ENCODE assay signal across 26 cellular contexts in genomic region chr9:112322701-112323377, GRCh38. TPM values are rescaled to one million over a fixed set of nuclear protein-coding genes. Genes with fewer than 3 reads are reported as not detected.
DNase-seq lines count a peak whose midpoint lies in the region; ATAC-seq, FAIRE-seq and TF ChIP-seq lines count a peak whose summit lies in the region.
"Had no signal": no experiment of that assay in that cellular context is flagged by ENCODE, and none has a peak within 500 bp of the region (broad histone marks: within the 10 kb centered on the region; RNA-seq: fewer than 3 reads in every experiment).

No MANE protein-coding gene starts in this region.

- CTCF ChIA-PET in CD4-positive, alpha-beta T cell (lab: Charles Lee), result no interaction called here
- CTCF ChIA-PET in K562 (lab: Yijun Ruan, JAX; ENCODE audit: low intra/inter-chr PET ratio), result no interaction called here
- CTCF ChIA-PET in naive thymus-derived CD4-positive, alpha-beta T cell (lab: Charles Lee), result no interaction called here

- in situ Hi-C loops in K562 (cut with MboI), result no loop called here

- no peak for ATAC-seq in CD4-positive, alpha-beta T cell (ENCODE audit: poor library complexity)
- ATAC-seq in K562, result 0 out of 3 replicates have a peak, but pooled peaks have one; percentile 4
- no peak for ATAC-seq in naive thymus-derived CD4-positive, alpha-beta T cell
- ATAC-seq: effector memory CD8-positive, alpha-beta T cell; esophagus mucosa; heart left ventricle had no signal

- no peak overlapping the region for H3K4me2 ChIP-seq in K562 (ENCODE audit: insufficient read depth, low read length)

- intact Hi-C loops in CD4-positive, alpha-beta T cell (cut with DNase I, micrococcal nuclease), result loop anchor here in 1 of 2 experiments (5.0 kb wide), 2 partner anchors 36 to 91 kb away; no protein-coding TSS in a partner anchor
- intact Hi-C loops in K562 (cut with micrococcal nuclease), result no loop called here
- intact Hi-C loops in naive thymus-derived CD4-positive, alpha-beta T cell (cut with micrococcal nuclease), result no loop called here
- intact Hi-C loops in ovary (cut with DNase I), result no loop called here
- intact Hi-C loops in vagina (cut with DNase I), result no loop called here

- no peaks in the 10 kb centered on the region for H3K27me3 Mint-ChIP-seq in CD4-positive, alpha-beta T cell
- no peaks in the 10 kb centered on the region for H3K27me3 Mint-ChIP-seq in naive thymus-derived CD4-positive, alpha-beta T cell
- H3K27me3 Mint-ChIP-seq: activated CD4-positive, alpha-beta T cell treated with anti-CD3 and anti-CD28 coated beads, Interleukin-2, amount 10 ng/mL, durations not matched to agents 7 days and 5 days; activated T-cell treated with anti-CD3 and anti-CD28 coated beads, Interleukin-2, amount 50 U/mL, for 24 hours; effector memory CD8-positive, alpha-beta T cell had no signal

- no peak for TF ChIP-seq RAD21 in K562 (CRISPR knock-in tag; conservative IDR thresholded peaks at IDR 0.05 in 1 of 2, IDR thresholded peaks at IDR 0.05 in 1 of 2)

- H3K4me1 ChIP-seq in K562 (replicated peaks in 1 of 2; ENCODE audit: control insufficient read depth in 2 of 2, insufficient read depth in 2 of 2, low read length in 2 of 2) (peaks cover 8 to 11% of the 10 kb centered on the region in 2 experiments; a peak in 3 of 5 replicates), ovary (ENCODE audit: insufficient read depth) (no peaks in the 10 kb centered on the region), vagina (peaks cover 38% of the 10 kb centered on the region)
- H3K4me1 ChIP-seq in naive thymus-derived CD4-positive, alpha-beta T cell (ENCODE audit: control insufficient read depth in 2 of 2, insufficient read depth in 2 of 2, low read length in 2 of 2), result peaks cover 5 to 14% of the 10 kb centered on the region in 2 donors

- FAIRE-seq in H54 (lab: Jason Lieb, UNC) (peak; percentile 33), K562 (lab: Jason Lieb, UNC) (peak; percentile 15)
- FAIRE-seq: bronchial epithelial cell had no signal

- H3K27me3 ChIP-seq in CD4-positive, alpha-beta T cell (ENCODE audit: control insufficient read depth, insufficient read depth, low read length), result no peaks in the 10 kb centered on the region
- H3K27me3 ChIP-seq in K562 (ENCODE audit: control insufficient read depth in 2 of 2, insufficient read depth in 2 of 2, low read length in 2 of 2) (no peaks in the 10 kb centered on the region), ovary (no peaks in the 10 kb centered on the region), vagina (no peaks in the 10 kb centered on the region)
- H3K27me3 ChIP-seq in naive thymus-derived CD4-positive, alpha-beta T cell (ENCODE audit: control insufficient read depth in 2 of 2, insufficient read depth in 2 of 2, low read length in 2 of 2), result no peaks in the 10 kb centered on the region
- H3K27me3 ChIP-seq: heart left ventricle, upper lobe of left lung had no signal

- H2AFZ ChIP-seq in K562 (ENCODE audit: low read depth, low read length), result no peak overlapping the region

- peaks cover 13% of the 10 kb centered on the region for H3K9me3 ChIP-seq in CD4-positive, alpha-beta T cell (ENCODE audit: control insufficient read depth, low read length)
- H3K9me3 ChIP-seq in K562 (replicated peaks; ENCODE audit: control insufficient read depth, insufficient read depth, low read depth, low read length) (no peaks in the 10 kb centered on the region), ovary (no peaks in the 10 kb centered on the region), vagina (no peaks in the 10 kb centered on the region)
- peaks cover 0 to 6% (median 3%) of the 10 kb centered on the region in 3 experiments for H3K9me3 ChIP-seq in naive thymus-derived CD4-positive, alpha-beta T cell (ENCODE audit: control insufficient read depth in 2 of 3, low read length in 3 of 3)
- H3K9me3 ChIP-seq: upper lobe of left lung had no signal

- no peak for TF ChIP-seq CTCF in CD4-positive, alpha-beta T cell (IDR thresholded peaks at IDR 0.05)
- TF ChIP-seq CTCF in K562 (IDR thresholded peaks at IDR 0.05 in 2 of 3, conservative IDR thresholded peaks at IDR 0.05 in 1 of 3; ENCODE audit: insufficient read depth in 2 of 3, low read depth in 1 of 3, low read length in 3 of 3) (no peak), ovary (IDR thresholded peaks at IDR 0.05) (no peak), vagina (IDR thresholded peaks at IDR 0.05) (no peak)

- H3K27ac ChIP-seq in CD4-positive, alpha-beta T cell (ENCODE audit: low read depth, low read length), result no peak overlapping the region
- no peak overlapping the region for H3K27ac ChIP-seq in K562 (ENCODE audit: extremely low read depth, low read depth, low read length)
- no peak overlapping the region for H3K27ac ChIP-seq in naive thymus-derived CD4-positive, alpha-beta T cell (ENCODE audit: low read depth, low read length)
- H3K27ac ChIP-seq in ovary, result no peak overlapping the region
- H3K27ac ChIP-seq in vagina, result no peak overlapping the region
- H3K27ac ChIP-seq: coronary artery, heart left ventricle, upper lobe of left lung had no signal

- H3K4me3 Mint-ChIP-seq in CD4-positive, alpha-beta T cell, result no peak overlapping the region
- H3K4me3 Mint-ChIP-seq in naive thymus-derived CD4-positive, alpha-beta T cell, result peak overlapping the region in 7 of 10 donors; percentile 3 to 55 (median 30)
- H3K4me3 Mint-ChIP-seq: activated CD4-positive, alpha-beta T cell treated with anti-CD3 and anti-CD28 coated beads, Interleukin-2, amount 10 ng/mL, durations not matched to agents 7 days and 5 days; activated T-cell treated with anti-CD3 and anti-CD28 coated beads, Interleukin-2, amount 50 U/mL, for 24 hours; T-helper 2 cell treated with Interferon-gamma antibody and Interleukin-4, amounts not matched to agents 5 μg/mL and 100 μg/mL, for 36 hours had no signal

- H3K36me3 Mint-ChIP-seq in CD4-positive, alpha-beta T cell (ENCODE audit: low read depth), result peaks cover 65% of the 10 kb centered on the region
- H3K36me3 Mint-ChIP-seq in naive thymus-derived CD4-positive, alpha-beta T cell, result peaks cover 13 to 56% (median 39%) of the 10 kb centered on the region in 5 donors

- H3K36me3 ChIP-seq in K562 (ENCODE audit: control insufficient read depth, insufficient read depth, low read length), result peaks cover 23% of the 10 kb centered on the region; the same call in 2 of the 3 replicates
- H3K36me3 ChIP-seq in naive thymus-derived CD4-positive, alpha-beta T cell (ENCODE audit: control insufficient read depth in 2 of 3, insufficient read depth in 3 of 3, low read length in 3 of 3), result no peaks in the 10 kb centered on the region
- H3K36me3 ChIP-seq in ovary, result no peaks in the 10 kb centered on the region
- H3K36me3 ChIP-seq in vagina, result no peaks in the 10 kb centered on the region
- H3K36me3 ChIP-seq: upper lobe of left lung had no signal

- peak overlapping the region; percentile 3 for H3K27ac Mint-ChIP-seq in CD4-positive, alpha-beta T cell
- peak overlapping the region in 5 of 9 donors; percentile 14 to 77 (median 65) for H3K27ac Mint-ChIP-seq in naive thymus-derived CD4-positive, alpha-beta T cell
- H3K27ac Mint-ChIP-seq: activated CD4-positive, alpha-beta T cell treated with anti-CD3 and anti-CD28 coated beads, Interleukin-2, amount 10 ng/mL, durations not matched to agents 7 days and 5 days; T-helper 2 cell treated with Interferon-gamma antibody and Interleukin-4, amounts not matched to agents 5 μg/mL and 100 μg/mL, for 36 hours had no signal

- TF ChIP-seq EP300 in K562 (IDR thresholded peaks at IDR 0.05; ENCODE audit: low read length), result no peak
- TF ChIP-seq EP300 in ovary (IDR thresholded peaks at IDR 0.05), result no peak

- H3K4me3 ChIP-seq in K562 (no peak overlapping the region), ovary (no peak overlapping the region), vagina (no peak overlapping the region)
- H3K4me3 ChIP-seq in naive thymus-derived CD4-positive, alpha-beta T cell (ENCODE audit: low read length), result no peak overlapping the region
- H3K4me3 ChIP-seq: coronary artery, heart left ventricle, lung, upper lobe of left lung had no signal

- no TSS peak for BruUV-seq in K562 (replicated peaks; lab: Mats Ljungman, UMichigan)

- no peaks in the 10 kb centered on the region for H3K9me1 ChIP-seq in K562 (ENCODE audit: control insufficient read depth, insufficient read depth, low read length)

- POLR2A ChIA-PET in CD4-positive, alpha-beta T cell (lab: Charles Lee), result interaction anchor here (7.8 kb wide), 1 partner anchor 10 kb away, joined by 50 read pairs; the partner anchor contains the start of gene PTBP3
- POLR2A ChIA-PET in K562 (lab: Yijun Ruan, JAX), result interaction anchor here (1.0 to 2.5 kb wide), 3 partner anchors 8 to 11 kb away, joined by 3 to 12 read pairs (median 4); partner anchors contain the start of gene PTBP3
- POLR2A ChIA-PET in naive thymus-derived CD4-positive, alpha-beta T cell (lab: Charles Lee), result interaction anchor here (0.5 to 0.6 kb wide), 2 partner anchors 16 to 32 kb away, joined by 3 read pairs; no protein-coding TSS in a partner anchor

- no peaks in the 10 kb centered on the region; the same call in 1 of the 2 replicates for H4K20me1 ChIP-seq in K562 (replicated peaks; ENCODE audit: control insufficient read depth, insufficient read depth, low read length)

- DNase-seq in CD4-positive, alpha-beta T cell, result no peak
- DNase-seq in H54 (ENCODE audit: insufficient read length, low spot score), result no peak
- peak in 1 of 4 experiments; percentile 17 for DNase-seq in K562 (ENCODE audit: extremely low read depth in 1 of 4, low spot score in 3 of 4)
- no peak for DNase-seq in naive thymus-derived CD4-positive, alpha-beta T cell
- no peak for DNase-seq in ovary
- DNase-seq in vagina (ENCODE audit: extremely low spot score in 2 of 2), result no peak
- no peak for DNase-seq in SW 1271 (lab: John Stamatoyannopoulos, UW)
- DNase-seq: activated CD4-positive, alpha-beta T cell treated with anti-CD3 and anti-CD28 coated beads, Interleukin-2, amount 10 ng/mL, durations not matched to agents 7 days and 5 days; activated naive CD4-positive, alpha-beta T cell treated with Interleukin-2 at 50 U/mL for 16 hours; activated T-cell treated with anti-CD3 and anti-CD28 coated beads, Interleukin-2, amount 50 U/mL, for 24 hours; C1 segment of cervical spinal cord; effector memory CD8-positive, alpha-beta T cell; foreskin fibroblast; HCEC 1CT; heart left ventricle; KBM-7; MM.1S; NCI-H2081; NCI-H345; nucleus accumbens; upper lobe of left lung had no signal

- H3K79me2 ChIP-seq in K562 (ENCODE audit: control insufficient read depth, insufficient read depth, low read length), result peaks cover 98% of the 10 kb centered on the region

- H3K4me1 Mint-ChIP-seq in CD4-positive, alpha-beta T cell (ENCODE audit: low read depth), result peaks cover 78% of the 10 kb centered on the region
- peaks cover 25 to 85% (median 69%) of the 10 kb centered on the region in 7 donors for H3K4me1 Mint-ChIP-seq in naive thymus-derived CD4-positive, alpha-beta T cell

- TF ChIP-seq POLR2A in H54 (IDR thresholded peaks at IDR 0.05; ENCODE audit: low read depth, low read length), result no peak
- TF ChIP-seq POLR2A in K562 (conservative IDR thresholded peaks at IDR 0.05), result no peak
- TF ChIP-seq POLR2A in ovary (IDR thresholded peaks at IDR 0.05), result no peak
- TF ChIP-seq POLR2A in vagina (IDR thresholded peaks at IDR 0.05), result no peak

- no peak overlapping the region for H3K9ac ChIP-seq in K562 (ENCODE audit: insufficient read depth in 1 of 2, low read depth in 2 of 2, low read length in 2 of 2)

- H3K9me3 Mint-ChIP-seq in CD4-positive, alpha-beta T cell, result peaks cover 5% of the 10 kb centered on the region
- peaks cover 0 to 33% (median 10%) of the 10 kb centered on the region in 11 donors for H3K9me3 Mint-ChIP-seq in naive thymus-derived CD4-positive, alpha-beta T cell

- WGBS in K562 (ENCODE audit: insufficient coverage, low coverage, missing lambda C conversion rate), result 36% methylated on average over 5 of the region's 5 CpGs
- WGBS in ovary, 3 donors, result 91 to 93% (median 92%) methylated on average over 5 of the region's 5 CpGs

RNA-seq across cellular contexts. Expression of gene PTBP3, which starts 10.6 kb away (rescaled TPM):
- 100 to 1,000 TPM in 1 of 2 experiments, 10 to 100 TPM in 1; 100.0 to 110 TPM for total RNA-seq in CD4-positive, alpha-beta T cell
- total RNA-seq in K562 (2011; cell fraction: chromatin; rRNA removed; ENCODE audit: low replicate concordance), result 83.3 and 94.4 TPM in 2 replicates
- total RNA-seq in K562 (2011; cell fraction: nucleolus; rRNA removed), result 15.2 and 20.9 TPM in 2 replicates
- 43.6 and 84.2 TPM in 2 replicates for total RNA-seq in K562 (2011; cell fraction: nucleoplasm; rRNA removed)
- total RNA-seq in K562 (2014; rRNA removed), result 36.9 and 44.4 TPM in 2 replicates
- 83.5 and 93.8 TPM in 2 replicates for total RNA-seq in K562 (2014; rRNA removed; fragmentation: Illumina TruSeq; extraction: Trizol)
- total RNA-seq in K562 (2015; rRNA removed; fragmentation: Illumina TruSeq; extraction: Trizol), result 71.3 and 77.1 TPM in 2 replicates
- total RNA-seq in K562 (2021), result 109 and 116 TPM in 2 replicates
- 132 and 151 TPM in 2 replicates for polyA plus RNA-seq in K562 (2011; rRNA removed)
- 122 and 173 TPM in 2 replicates for polyA plus RNA-seq in K562 (2011; cell fraction: cytosol; rRNA removed)
- polyA plus RNA-seq in K562 (2011; cell fraction: nucleus; rRNA removed), result 54.8 and 78.5 TPM in 2 replicates
- 34.5 and 35.0 TPM in 2 replicates for polyA plus RNA-seq in K562 (2012)
- 60.3 and 68.0 TPM in 2 replicates for polyA plus RNA-seq in K562 (2014; fragmentation: Illumina TruSeq; extraction: Trizol)
- 10 to 100 TPM; 22.4 to 26.7 TPM for polyA plus RNA-seq in K562 (2014; fragmentation: Nextera tagmentation; extraction: Ambion mirVana)
- 42.0 and 45.5 TPM in 2 replicates for polyA plus RNA-seq in K562 (2014; rRNA removed)
- 252 and 271 TPM in 2 replicates for polyA minus RNA-seq in K562 (2011; rRNA and poly(A)+ RNA removed)
- polyA minus RNA-seq in K562 (2011; cell fraction: cytosol; rRNA and poly(A)+ RNA removed), result 85.2 and 87.1 TPM in 2 replicates
- 22.9 and 43.9 TPM in 2 replicates for polyA minus RNA-seq in K562 (2011; cell fraction: nucleus; rRNA and poly(A)+ RNA removed)
- 100 to 1,000 TPM in 4 of 5 experiments, 10 to 100 TPM in 1; 99.2 to 148 (median 124) TPM for total RNA-seq in naive thymus-derived CD4-positive, alpha-beta T cell
- polyA plus RNA-seq in naive thymus-derived CD4-positive, alpha-beta T cell, result 10 to 100 TPM; 28.8 to 39.8 TPM
- 10 to 100 TPM; 27.7 to 40.2 (median 32.3) TPM for total RNA-seq in ovary
- polyA plus RNA-seq in ovary, result 10 to 100 TPM in 1 of 2 donors, 1 to 10 TPM in 1; 9.4 to 29.3 TPM
- total RNA-seq in vagina, result 58.9 TPM

RNA-seq across cellular contexts. Expression of gene HSDL2, which starts 57.1 kb away (rescaled TPM):
- total RNA-seq in CD4-positive, alpha-beta T cell, result 1 to 10 TPM; 3.8 to 4.9 TPM
- 17.0 and 29.9 TPM in 2 replicates for total RNA-seq in K562 (2011; cell fraction: chromatin; rRNA removed; ENCODE audit: low replicate concordance)
- total RNA-seq in K562 (2011; cell fraction: nucleolus; rRNA removed), result 11.0 and 12.2 TPM in 2 replicates
- 15.3 and 17.0 TPM in 2 replicates for total RNA-seq in K562 (2011; cell fraction: nucleoplasm; rRNA removed)
- total RNA-seq in K562 (2014; rRNA removed) (22.8 and 23.1 TPM in 2 replicates), K562 (2014; rRNA removed; fragmentation: Illumina TruSeq; extraction: Trizol) (43.4 and 46.3 TPM in 2 replicates), K562 (2015; rRNA removed; fragmentation: Illumina TruSeq; extraction: Trizol) (37.6 and 40.3 TPM in 2 replicates), K562 (2021) (28.8 and 29.7 TPM in 2 replicates), ovary (10 to 100 TPM; 44.8 to 79.9 (median 66.1) TPM), vagina (25.8 TPM)
- polyA plus RNA-seq in K562 (2011; rRNA removed) (64.8 and 74.1 TPM in 2 replicates), K562 (2014; fragmentation: Illumina TruSeq; extraction: Trizol) (33.3 and 37.4 TPM in 2 replicates), K562 (2014; fragmentation: Nextera tagmentation; extraction: Ambion mirVana) (10 to 100 TPM; 32.7 to 35.6 TPM), K562 (2014; rRNA removed) (23.1 and 24.6 TPM in 2 replicates), ovary (10 to 100 TPM; 51.9 to 71.6 TPM)
- 11.2 and 23.1 TPM in 2 replicates for polyA plus RNA-seq in K562 (2011; cell fraction: cytosol; rRNA removed)
- polyA plus RNA-seq in K562 (2011; cell fraction: nucleus; rRNA removed), result 7.7 and 15.4 TPM in 2 replicates
- polyA plus RNA-seq in K562 (2012), result 29.3 and 34.5 TPM in 2 replicates
- polyA minus RNA-seq in K562 (2011; rRNA and poly(A)+ RNA removed), result 98.5 and 105 TPM in 2 replicates
- 31.7 and 40.8 TPM in 2 replicates for polyA minus RNA-seq in K562 (2011; cell fraction: cytosol; rRNA and poly(A)+ RNA removed)
- 7.9 and 16.2 TPM in 2 replicates for polyA minus RNA-seq in K562 (2011; cell fraction: nucleus; rRNA and poly(A)+ RNA removed)
- total RNA-seq in naive thymus-derived CD4-positive, alpha-beta T cell, result 10 to 100 TPM in 4 of 5 experiments, 1 to 10 TPM in 1; 9.2 to 24.6 (median 15.3) TPM
- polyA plus RNA-seq in naive thymus-derived CD4-positive, alpha-beta T cell, result 10 to 100 TPM; 15.6 to 23.1 TPM
